10 cellular contexts compared by ENCODE assay signal in the genomic region with DNA sequence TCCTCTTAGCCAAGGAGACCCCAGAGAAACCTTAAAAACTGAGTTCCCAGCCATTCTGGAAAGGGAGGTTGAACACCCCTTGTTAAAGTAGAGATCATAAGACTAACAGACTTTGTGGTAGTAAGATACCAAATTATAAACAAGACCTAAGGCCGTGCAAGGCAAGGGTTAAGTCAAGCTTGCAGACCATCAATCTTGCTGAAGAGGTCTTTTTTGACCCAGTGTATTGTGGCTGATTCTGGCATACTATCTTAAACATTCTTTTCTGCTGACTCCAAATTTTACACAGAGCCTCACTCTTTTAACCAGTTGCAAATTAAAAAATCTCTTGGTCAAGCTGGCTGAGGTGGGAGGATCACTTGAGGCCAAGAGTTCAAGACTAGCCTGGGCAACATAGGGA. TPM values are rescaled to one million over a fixed set of nuclear protein-coding genes. Genes with fewer than 3 reads are reported as not detected.
DNase-seq lines count a peak whose midpoint lies in the region; ATAC-seq and TF ChIP-seq lines count a peak whose summit lies in the region.
"Had no signal": no experiment of that assay in that cellular context is flagged by ENCODE, and none has a peak within 500 bp of the region (broad histone marks: within the 10 kb centered on the region; RNA-seq: fewer than 3 reads in every experiment).

No MANE protein-coding gene starts in this region.

- TF ChIP-seq EP300 in neural cell (conservative IDR thresholded peaks at IDR 0.05; ENCODE audit: poor library complexity, severe bottlenecking): no peak

- H3K36me3 ChIP-seq in MG63 (peaks cover 29% of the 10 kb centered on the region), neural cell (ENCODE audit: insufficient read depth, low read length) (peaks cover 7% of the 10 kb centered on the region)

- H3K4me2 ChIP-seq in neural cell (ENCODE audit: low read length): peak overlapping the region; percentile 26

- CTCF ChIA-PET in Calu3 (lab: Charles Lee): interaction anchor here (1.2 to 1.6 kb wide), 3 partner anchors 24 to 139 kb away, joined by 3 to 7 read pairs (median 7); no protein-coding TSS in a partner anchor

- no peaks in the 10 kb centered on the region for H3K9me3 Mint-ChIP-seq in Calu3 (ENCODE audit: low read depth, unreplicated experiment)
- no peaks in the 10 kb centered on the region for H3K9me3 Mint-ChIP-seq in effector memory CD8-positive, alpha-beta T cell

- no peaks in the 10 kb centered on the region for H3K9me2 ChIP-seq in neural cell (ENCODE audit: insufficient read depth, low read length)

- no peak for DNase-seq in Calu3
- DNase-seq in MG63: no peak
- peak; percentile 9 for DNase-seq in choroid plexus epithelial cell (ENCODE audit: low read depth)
- no peak for DNase-seq in midbrain (lab: John Stamatoyannopoulos, UW)
- no peak for DNase-seq in hepatic stellate cell (ENCODE audit: low spot score)
- DNase-seq in effector memory CD8-positive, alpha-beta T cell: no peak
- DNase-seq in NCI-H1436 (lab: John Stamatoyannopoulos, UW): no peak
- DNase-seq: activated CD4-positive, alpha-beta T cell treated with anti-CD3 and anti-CD28 coated beads for 4 hours had no signal

- H3K4me3 ChIP-seq in MG63 (peak overlapping the region; percentile 87; the same call in 1 of the 2 replicates), choroid plexus epithelial cell (ENCODE audit: low read depth, low read length) (no peak overlapping the region), neural cell (ENCODE audit: low read length) (peak overlapping the region; percentile 99)

- intact Hi-C loops in Calu3 (cut with micrococcal nuclease; ENCODE audit: unreplicated experiment): loop anchor here (1.0 to 5.0 kb wide), 2 partner anchors 110 to 126 kb away; a partner anchor contains a TSS

- peaks cover 42% of the 10 kb centered on the region for H3K27me3 Mint-ChIP-seq in Calu3 (ENCODE audit: unreplicated experiment)
- H3K27me3 Mint-ChIP-seq in effector memory CD8-positive, alpha-beta T cell: peaks cover 16 to 17% of the 10 kb centered on the region in 2 donors

- no peak for ATAC-seq in effector memory CD8-positive, alpha-beta T cell (replicated peaks)

- H3F3A ChIP-seq in neural cell (ENCODE audit: insufficient read depth, low read length, poor library complexity, severe bottlenecking): no peaks in the 10 kb centered on the region

- peak overlapping the region; percentile 76 for H3K9ac ChIP-seq in neural cell (ENCODE audit: low read length)

- H3K27me3 ChIP-seq in MG63 (no peaks in the 10 kb centered on the region; the same call in 1 of the 2 replicates), neural cell (ENCODE audit: insufficient read depth, low read depth, low read length) (no peaks in the 10 kb centered on the region)

- TF ChIP-seq CTCF in Calu3 (IDR thresholded peaks at IDR 0.05; ENCODE audit: unreplicated experiment) (no peak), choroid plexus epithelial cell (conservative IDR thresholded peaks at IDR 0.05; ENCODE audit: low read depth, low read length) (no peak), neural cell (IDR thresholded peaks at IDR 0.05; ENCODE audit: poor library complexity, severe bottlenecking) (no peak)

- H3K27ac Mint-ChIP-seq in Calu3 (ENCODE audit: unreplicated experiment): peak overlapping the region; percentile 99
- peak overlapping the region in 1 of 2 donors; percentile 97 for H3K27ac Mint-ChIP-seq in effector memory CD8-positive, alpha-beta T cell

- no peaks in the 10 kb centered on the region for H4K20me1 ChIP-seq in neural cell (ENCODE audit: insufficient read depth)

- no peak overlapping the region for H2AFZ ChIP-seq in neural cell (ENCODE audit: low read depth, low read length)

- H3K4me1 Mint-ChIP-seq in Calu3 (ENCODE audit: low read depth, unreplicated experiment): peaks cover 24% of the 10 kb centered on the region
- H3K4me1 Mint-ChIP-seq in effector memory CD8-positive, alpha-beta T cell (ENCODE audit: low read depth in 2 of 2): peaks cover 23 to 34% of the 10 kb centered on the region in 2 donors

- H3K79me2 ChIP-seq in neural cell (replicated peaks; ENCODE audit: insufficient read depth, low read length): peaks cover 22% of the 10 kb centered on the region

- no peaks in the 10 kb centered on the region for H3K9me3 ChIP-seq in MG63
- H3K9me3 ChIP-seq in neural cell (ENCODE audit: low read length): no peaks in the 10 kb centered on the region

- BruUV-seq in Calu3 (replicated peaks; lab: Mats Ljungman, UMichigan): no TSS peak

- peak overlapping the region; percentile 96 for H3K4me3 Mint-ChIP-seq in Calu3 (ENCODE audit: low read depth, unreplicated experiment)
- H3K4me3 Mint-ChIP-seq in effector memory CD8-positive, alpha-beta T cell: peak overlapping the region in 1 of 2 donors; percentile 58

- H3K36me3 Mint-ChIP-seq in Calu3 (ENCODE audit: insufficient read depth, unreplicated experiment): peaks cover 44% of the 10 kb centered on the region
- H3K36me3 Mint-ChIP-seq in effector memory CD8-positive, alpha-beta T cell (ENCODE audit: insufficient read depth): peaks cover 29% of the 10 kb centered on the region

- no peak for TF ChIP-seq RAD21 in neural cell (conservative IDR thresholded peaks at IDR 0.05)

- H3K27ac ChIP-seq in neural cell (ENCODE audit: low read length): peak overlapping the region; percentile 96

TF ChIP-seq in neural cell, 6 proteins besides CTCF, POLR2A, EP300 and RAD21:
- TF ChIP-seq SMC3 (conservative IDR thresholded peaks at IDR 0.05; ENCODE audit: poor library complexity) (no peak), EZH2 (IDR thresholded peaks at IDR 0.05; ENCODE audit: borderline replicate concordance, insufficient read depth, low read length, poor library complexity, severe bottlenecking) (no peak), MXI1 (conservative IDR thresholded peaks at IDR 0.05; ENCODE audit: poor library complexity, severe bottlenecking) (no peak), POLR2AphosphoS5 (IDR thresholded peaks at IDR 0.05) (no peak), TAF1 (IDR thresholded peaks at IDR 0.05; ENCODE audit: low read depth) (no peak)
- TF ChIP-seq, protein P1, sequence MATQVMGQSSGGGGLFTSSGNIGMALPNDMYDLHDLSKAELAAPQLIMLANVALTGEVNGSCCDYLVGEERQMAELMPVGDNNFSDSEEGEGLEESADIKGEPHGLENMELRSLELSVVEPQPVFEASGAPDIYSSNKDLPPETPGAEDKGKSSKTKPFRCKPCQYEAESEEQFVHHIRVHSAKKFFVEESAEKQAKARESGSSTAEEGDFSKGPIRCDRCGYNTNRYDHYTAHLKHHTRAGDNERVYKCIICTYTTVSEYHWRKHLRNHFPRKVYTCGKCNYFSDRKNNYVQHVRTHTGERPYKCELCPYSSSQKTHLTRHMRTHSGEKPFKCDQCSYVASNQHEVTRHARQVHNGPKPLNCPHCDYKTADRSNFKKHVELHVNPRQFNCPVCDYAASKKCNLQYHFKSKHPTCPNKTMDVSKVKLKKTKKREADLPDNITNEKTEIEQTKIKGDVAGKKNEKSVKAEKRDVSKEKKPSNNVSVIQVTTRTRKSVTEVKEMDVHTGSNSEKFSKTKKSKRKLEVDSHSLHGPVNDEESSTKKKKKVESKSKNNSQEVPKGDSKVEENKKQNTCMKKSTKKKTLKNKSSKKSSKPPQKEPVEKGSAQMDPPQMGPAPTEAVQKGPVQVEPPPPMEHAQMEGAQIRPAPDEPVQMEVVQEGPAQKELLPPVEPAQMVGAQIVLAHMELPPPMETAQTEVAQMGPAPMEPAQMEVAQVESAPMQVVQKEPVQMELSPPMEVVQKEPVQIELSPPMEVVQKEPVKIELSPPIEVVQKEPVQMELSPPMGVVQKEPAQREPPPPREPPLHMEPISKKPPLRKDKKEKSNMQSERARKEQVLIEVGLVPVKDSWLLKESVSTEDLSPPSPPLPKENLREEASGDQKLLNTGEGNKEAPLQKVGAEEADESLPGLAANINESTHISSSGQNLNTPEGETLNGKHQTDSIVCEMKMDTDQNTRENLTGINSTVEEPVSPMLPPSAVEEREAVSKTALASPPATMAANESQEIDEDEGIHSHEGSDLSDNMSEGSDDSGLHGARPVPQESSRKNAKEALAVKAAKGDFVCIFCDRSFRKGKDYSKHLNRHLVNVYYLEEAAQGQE (IDR thresholded peaks at IDR 0.05; ENCODE audit: borderline replicate concordance): no peak

RNA-seq across cellular contexts. Expression of a gene that starts 1.2 kb away (rescaled TPM):
- 191 and 199 TPM in 2 replicates for total RNA-seq in Calu3 (2022)
- 82.0 and 126 TPM in 2 replicates for total RNA-seq in MG63 (2014; rRNA removed; shearing (Covaris generic); ENCODE audit: low replicate concordance)
- polyA plus RNA-seq in neural cell: 52.8 and 75.3 TPM in 2 replicates
- 36.2 and 49.7 TPM in 2 replicates for polyA minus RNA-seq in neural cell

RNA-seq across cellular contexts. Expression of a gene that starts 23.9 kb away (rescaled TPM):
- 0.90 and 1.0 TPM in 2 replicates for total RNA-seq in Calu3 (2022)
- not detected in 2 replicates for total RNA-seq in MG63 (2014; rRNA removed; shearing (Covaris generic); ENCODE audit: low replicate concordance)
- polyA plus RNA-seq in neural cell: 8.5 and 14.5 TPM in 2 replicates
- 13.9 and 19.6 TPM in 2 replicates for polyA minus RNA-seq in neural cell

RNA-seq across cellular contexts. Expression of a gene that starts 44.9 kb away (rescaled TPM):
- not detected in 2 replicates for total RNA-seq in Calu3 (2022)
- not detected in 2 replicates for total RNA-seq in MG63 (2014; rRNA removed; shearing (Covaris generic); ENCODE audit: low replicate concordance)
- not detected in 2 replicates for polyA plus RNA-seq in neural cell
- not detected in 2 replicates for polyA minus RNA-seq in neural cell
- total RNA-seq: endothelial cell of umbilical vein had no signal
- polyA plus RNA-seq: endothelial cell of umbilical vein had no signal
